ENCODE assay signal across 1 cellular context in genomic region chr1:160739098-160739511, GRCh38.
TF ChIP-seq lines count a peak whose summit lies in the region.

Gene SLAMF7 (plus strand): TSS chr1:160739247. CDS start chr1:160739302, 55 bp downstream.

TF ChIP-seq in GM12878, 131 proteins besides CTCF, POLR2A, EP300 and RAD21 (continued from another document and continues in another):
- TF ChIP-seq POLR2AphosphoS2 (IDR thresholded peaks at IDR 0.05; ENCODE audit: low read depth, low read length) (peak; percentile 90; the same call in 1 of the 2 replicates), MTA2 (IDR thresholded peaks at IDR 0.05; ENCODE audit: low read depth) (peak; percentile 68), BCL11A (IDR thresholded peaks at IDR 0.05; ENCODE audit: low read depth, low read length) (peak; percentile 67), BMI1 (IDR thresholded peaks at IDR 0.05; ENCODE audit: borderline replicate concordance) (no peak; the same call in 1 of the 2 replicates), JUNB (IDR thresholded peaks at IDR 0.05) (peak; percentile 65), PML (IDR thresholded peaks at IDR 0.05; ENCODE audit: low read length) (peak; percentile 61; the same call in 1 of the 2 replicates), STAT1 (conservative IDR thresholded peaks at IDR 0.05) (no peak), HSF1 (IDR thresholded peaks at IDR 0.05; ENCODE audit: low read depth, low read length) (no peak), ELK1 (IDR thresholded peaks at IDR 0.05; ENCODE audit: low read depth, low read length) (no peak), DPF2 (IDR thresholded peaks at IDR 0.05) (peak; percentile 67; the same call in 1 of the 2 replicates), SREBF1 (IDR thresholded peaks at IDR 0.05; ENCODE audit: low read length) (no peak), GATAD2B (conservative IDR thresholded peaks at IDR 0.05; ENCODE audit: low read depth) (no peak), FOS (IDR thresholded peaks at IDR 0.05; ENCODE audit: borderline replicate concordance, extremely low read depth, insufficient read length) (no peak), SPI1 (IDR thresholded peaks at IDR 0.05; ENCODE audit: borderline replicate concordance, insufficient read depth, low read depth, low read length) (peak; percentile 92), SUPT20H (IDR thresholded peaks at IDR 0.05; ENCODE audit: borderline replicate concordance, control insufficient read depth, low read depth, low read length) (no peak), RELA (IDR thresholded peaks at IDR 0.05; ENCODE audit: borderline replicate concordance, partially characterized antibody) (peak; percentile 34), ZNF622 (IDR thresholded peaks at IDR 0.05) (no peak), HDGF (IDR thresholded peaks at IDR 0.05) (no peak), CUX1 (IDR thresholded peaks at IDR 0.05; ENCODE audit: insufficient replicate concordance, low read depth, low read length) (no peak), MEF2B (IDR thresholded peaks at IDR 0.05; ENCODE audit: partially characterized antibody, poor library complexity, severe bottlenecking) (peak; percentile 66), MTA3 (IDR thresholded peaks at IDR 0.05; ENCODE audit: borderline replicate concordance, low read length) (no peak; the same call in 1 of the 2 replicates), TBL1XR1 (IDR thresholded peaks at IDR 0.05; ENCODE audit: low read depth, low read length) (no peak; the same call in 1 of the 2 replicates), IKZF2 (IDR thresholded peaks at IDR 0.05) (peak; percentile 62 to 65; a peak in 2 of 4 replicates), SMARCA5 (IDR thresholded peaks at IDR 0.05) (peak; percentile 65; the same call in 1 of the 2 replicates), RCOR1 (conservative IDR thresholded peaks at IDR 0.05; ENCODE audit: low read depth, low read length) (no peak), SRF (IDR thresholded peaks at IDR 0.05; ENCODE audit: low read depth in 2 of 2, low read length in 2 of 2) (0 out of 4 replicates have a peak, but pooled peaks of 1 of the 2 experiments have one; percentile 25), MXI1 (IDR thresholded peaks at IDR 0.05; ENCODE audit: low read depth, low read length) (0 out of 2 replicates have a peak, but pooled peaks have one; percentile 49), BRCA1 (IDR thresholded peaks at IDR 0.05; ENCODE audit: low read depth, low read length) (no peak), SMAD1 (IDR thresholded peaks at IDR 0.05; ENCODE audit: low read depth, partially characterized antibody) (peak; percentile 93), ZBTB40 (IDR thresholded peaks at IDR 0.05; ENCODE audit: borderline replicate concordance) (no peak), IRF4 (IDR thresholded peaks at IDR 0.05; ENCODE audit: low read depth, low read length) (peak; percentile 58; the same call in 1 of the 2 replicates), SREBF2 (IDR thresholded peaks at IDR 0.05; ENCODE audit: low read length) (no peak), SKIL (IDR thresholded peaks at IDR 0.05; ENCODE audit: low read depth, poor library complexity, severe bottlenecking) (peak; percentile 78), E2F8 (IDR thresholded peaks at IDR 0.05; ENCODE audit: low read depth, partially characterized antibody) (no peak)
- TF ChIP-seq, protein P1, sequence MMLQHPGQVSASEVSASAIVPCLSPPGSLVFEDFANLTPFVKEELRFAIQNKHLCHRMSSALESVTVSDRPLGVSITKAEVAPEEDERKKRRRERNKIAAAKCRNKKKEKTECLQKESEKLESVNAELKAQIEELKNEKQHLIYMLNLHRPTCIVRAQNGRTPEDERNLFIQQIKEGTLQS (IDR thresholded peaks at IDR 0.05; ENCODE audit: borderline replicate concordance, extremely low read depth, low read depth, low read length) = no peak
- TF ChIP-seq, protein P2, sequence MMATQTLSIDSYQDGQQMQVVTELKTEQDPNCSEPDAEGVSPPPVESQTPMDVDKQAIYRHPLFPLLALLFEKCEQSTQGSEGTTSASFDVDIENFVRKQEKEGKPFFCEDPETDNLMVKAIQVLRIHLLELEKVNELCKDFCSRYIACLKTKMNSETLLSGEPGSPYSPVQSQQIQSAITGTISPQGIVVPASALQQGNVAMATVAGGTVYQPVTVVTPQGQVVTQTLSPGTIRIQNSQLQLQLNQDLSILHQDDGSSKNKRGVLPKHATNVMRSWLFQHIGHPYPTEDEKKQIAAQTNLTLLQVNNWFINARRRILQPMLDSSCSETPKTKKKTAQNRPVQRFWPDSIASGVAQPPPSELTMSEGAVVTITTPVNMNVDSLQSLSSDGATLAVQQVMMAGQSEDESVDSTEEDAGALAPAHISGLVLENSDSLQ (IDR thresholded peaks at IDR 0.05) = peak; percentile 53; the same call in 1 of the 2 replicates
- TF ChIP-seq, protein P3, sequence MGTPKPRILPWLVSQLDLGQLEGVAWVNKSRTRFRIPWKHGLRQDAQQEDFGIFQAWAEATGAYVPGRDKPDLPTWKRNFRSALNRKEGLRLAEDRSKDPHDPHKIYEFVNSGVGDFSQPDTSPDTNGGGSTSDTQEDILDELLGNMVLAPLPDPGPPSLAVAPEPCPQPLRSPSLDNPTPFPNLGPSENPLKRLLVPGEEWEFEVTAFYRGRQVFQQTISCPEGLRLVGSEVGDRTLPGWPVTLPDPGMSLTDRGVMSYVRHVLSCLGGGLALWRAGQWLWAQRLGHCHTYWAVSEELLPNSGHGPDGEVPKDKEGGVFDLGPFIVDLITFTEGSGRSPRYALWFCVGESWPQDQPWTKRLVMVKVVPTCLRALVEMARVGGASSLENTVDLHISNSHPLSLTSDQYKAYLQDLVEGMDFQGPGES (IDR thresholded peaks at IDR 0.05) = no peak
- TF ChIP-seq, protein P4, sequence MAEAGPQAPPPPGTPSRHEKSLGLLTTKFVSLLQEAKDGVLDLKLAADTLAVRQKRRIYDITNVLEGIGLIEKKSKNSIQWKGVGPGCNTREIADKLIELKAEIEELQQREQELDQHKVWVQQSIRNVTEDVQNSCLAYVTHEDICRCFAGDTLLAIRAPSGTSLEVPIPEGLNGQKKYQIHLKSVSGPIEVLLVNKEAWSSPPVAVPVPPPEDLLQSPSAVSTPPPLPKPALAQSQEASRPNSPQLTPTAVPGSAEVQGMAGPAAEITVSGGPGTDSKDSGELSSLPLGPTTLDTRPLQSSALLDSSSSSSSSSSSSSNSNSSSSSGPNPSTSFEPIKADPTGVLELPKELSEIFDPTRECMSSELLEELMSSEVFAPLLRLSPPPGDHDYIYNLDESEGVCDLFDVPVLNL (IDR thresholded peaks at IDR 0.05; ENCODE audit: low read depth, low read length) = no peak
